In the genomic region with DNA sequence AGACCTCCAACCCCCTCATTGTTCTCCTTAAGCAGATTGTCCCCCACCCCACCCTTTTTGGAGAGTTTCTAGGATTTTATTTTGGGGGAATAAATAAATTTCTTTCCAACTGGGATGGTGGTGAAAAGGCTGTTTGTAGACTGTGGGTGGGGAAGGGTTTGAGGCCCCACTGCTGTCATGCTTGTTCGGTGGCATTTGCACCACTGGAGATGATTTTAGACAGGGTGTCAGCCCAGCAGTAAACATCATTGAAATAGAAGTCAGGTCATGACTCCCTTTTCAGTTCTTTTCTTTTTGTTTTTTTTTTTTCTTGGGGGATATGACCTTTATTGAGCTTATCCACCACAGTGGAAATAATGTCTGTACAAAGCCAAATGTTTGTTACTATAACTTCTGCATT, we compare ENCODE assay signal across 19 cellular contexts. TPM values are rescaled to one million over a fixed set of nuclear protein-coding genes. Genes with fewer than 3 reads are reported as not detected.
DNase-seq lines count a peak whose midpoint lies in the region; TF ChIP-seq lines count a peak whose summit lies in the region.
"Had no signal": no experiment of that assay in that cellular context is flagged by ENCODE, and none has a peak within 500 bp of the region (broad histone marks: within the 10 kb centered on the region; RNA-seq: fewer than 3 reads in every experiment).

No MANE protein-coding gene starts in this region.

- no peaks in the 10 kb centered on the region for H3K9me3 Mint-ChIP-seq in T-helper 2 cell treated with Interferon-gamma antibody and Interleukin-4, amounts not matched to agents 5 μg/mL and 100 μg/mL, for 36 hours

- no peak overlapping the region for H3K14ac ChIP-seq in neuronal stem cell (ENCODE audit: low read length)

- intact Hi-C loops in ascending aorta (cut with DNase I), result no loop called here

- H3K23ac ChIP-seq in neuronal stem cell (ENCODE audit: low read depth, low read length, poor library complexity), result no peak overlapping the region

- H3K9me3 ChIP-seq in KOPT-K1 (ENCODE audit: insufficient read depth, low read length, poor library complexity, severe bottlenecking), result no peaks in the 10 kb centered on the region
- H3K9me3 ChIP-seq in ectodermal cell (ENCODE audit: control insufficient read depth, low read length), result no peaks in the 10 kb centered on the region
- no peaks in the 10 kb centered on the region for H3K9me3 ChIP-seq in neuronal stem cell (replicated peaks in 1 of 2; ENCODE audit: control insufficient read depth in 2 of 2, insufficient read depth in 1 of 2, low read depth in 1 of 2, low read length in 2 of 2)
- no peaks in the 10 kb centered on the region for H3K9me3 ChIP-seq in ascending aorta
- H3K9me3 ChIP-seq: neutrophil, sigmoid colon had no signal

- 80 to 88% methylated on average over 1 of the region's 1 CpG for WGBS in ectodermal cell, 2 experiments
- no CpG with 5 or more reads among the region's 1 CpG for WGBS in neuronal stem cell (ENCODE audit: extremely low coverage in 2 of 2, insufficient read length in 2 of 2, insufficient replicate concordance in 1 of 2), 2 donors

- no peak overlapping the region for H3K18ac ChIP-seq in neuronal stem cell (ENCODE audit: low read length)

- no peak overlapping the region for H2AFZ ChIP-seq in neuronal stem cell (ENCODE audit: low read length)

- H3K4me3 ChIP-seq in ectodermal cell (ENCODE audit: insufficient read depth, low read depth, low read length) (no peak overlapping the region), neuronal stem cell (ENCODE audit: low read length in 2 of 2) (no peak overlapping the region), ascending aorta (no peak overlapping the region)
- H3K4me3 ChIP-seq: sigmoid colon had no signal

- H3K79me1 ChIP-seq in neuronal stem cell (ENCODE audit: low read depth, low read length), result peaks cover 8% of the 10 kb centered on the region

- no peak overlapping the region for H3K9ac ChIP-seq in neuronal stem cell (ENCODE audit: low read depth, low read length, poor library complexity)

- H3K36me3 ChIP-seq in KOPT-K1 (ENCODE audit: insufficient read depth, low read length) (peaks cover 10% of the 10 kb centered on the region; the same call in 1 of the 2 replicates), ectodermal cell (ENCODE audit: control insufficient read depth, insufficient read depth, low read length) (no peaks in the 10 kb centered on the region), neuronal stem cell (replicated peaks in 1 of 2; ENCODE audit: control insufficient read depth in 2 of 2, insufficient read depth in 2 of 2, low read length in 2 of 2) (peaks cover 0 to 7% of the 10 kb centered on the region in 2 donors), ascending aorta (peaks cover 0 to 4% of the 10 kb centered on the region in 2 donors)
- H3K36me3 ChIP-seq: sigmoid colon had no signal

- H3K27ac Mint-ChIP-seq in T-helper 2 cell treated with Interferon-gamma antibody and Interleukin-4, amounts not matched to agents 5 μg/mL and 100 μg/mL, for 36 hours, result peak overlapping the region; percentile 93

- peak overlapping the region; percentile 87 for H3K27ac ChIP-seq in KOPT-K1 (ENCODE audit: low read depth, low read length, poor library complexity, severe bottlenecking)
- peak overlapping the region; percentile 44 for H3K27ac ChIP-seq in ectodermal cell (ENCODE audit: insufficient read depth, low read depth, low read length, poor library complexity, severe bottlenecking)
- peak overlapping the region; percentile 38 for H3K27ac ChIP-seq in neuronal stem cell (replicated peaks; ENCODE audit: low read length)
- no peak overlapping the region for H3K27ac ChIP-seq in ascending aorta
- H3K27ac ChIP-seq: neutrophil, WERI-Rb-1 had no signal

- H3K27me3 ChIP-seq in ectodermal cell (ENCODE audit: control insufficient read depth, insufficient read depth, low read length, poor library complexity, severe bottlenecking), result no peaks in the 10 kb centered on the region
- no peaks in the 10 kb centered on the region for H3K27me3 ChIP-seq in neuronal stem cell (ENCODE audit: control insufficient read depth in 3 of 3, insufficient read depth in 3 of 3, low read depth in 1 of 3, low read length in 3 of 3)
- H3K27me3 ChIP-seq in ascending aorta, result no peaks in the 10 kb centered on the region
- H3K27me3 ChIP-seq: neutrophil, sigmoid colon had no signal

- H2BK15ac ChIP-seq in neuronal stem cell (ENCODE audit: low read length), result no peak overlapping the region

- no peak overlapping the region for H4K91ac ChIP-seq in neuronal stem cell (ENCODE audit: low read depth, low read length, poor library complexity)

- H4K8ac ChIP-seq in neuronal stem cell (ENCODE audit: low read depth, low read length), result no peak overlapping the region

- no peak for TF ChIP-seq CTCF in ascending aorta (IDR thresholded peaks at IDR 0.05)

- no peak overlapping the region for H2BK120ac ChIP-seq in neuronal stem cell (ENCODE audit: low read depth, low read length)

- no peak overlapping the region for H3K4me2 ChIP-seq in neuronal stem cell (ENCODE audit: insufficient read depth, low read length, poor library complexity, severe bottlenecking)

- peaks cover 24% of the 10 kb centered on the region for H3K36me3 Mint-ChIP-seq in T-helper 2 cell treated with Interferon-gamma antibody and Interleukin-4, amounts not matched to agents 5 μg/mL and 100 μg/mL, for 36 hours (ENCODE audit: low read depth)

- no peak for DNase-seq in T-helper 2 cell treated with Interferon-gamma antibody and Interleukin-4, amounts not matched to agents 5 μg/mL and 100 μg/mL, for 36 hours (ENCODE audit: low spot score)
- DNase-seq in T-helper 2 cell (no peak), neuronal stem cell (ENCODE audit: low spot score) (no peak), DMS153 treated with DMSO at 0.1 percent for 48 hours (lab: John Stamatoyannopoulos, UW; ENCODE audit: unreplicated experiment) (no peak), NCI-H1436 (lab: John Stamatoyannopoulos, UW) (no peak), ascending aorta (ENCODE audit: low spot score in 2 of 2) (no peak)
- DNase-seq: 8988T, COR-L47, GOT3, IMR-90, NCI-H1105, NCI-H446, sigmoid colon, WERI-Rb-1 had no signal

- H2BK12ac ChIP-seq in neuronal stem cell (ENCODE audit: low read length), result no peak overlapping the region

- H3K4me1 Mint-ChIP-seq in T-helper 2 cell treated with Interferon-gamma antibody and Interleukin-4, amounts not matched to agents 5 μg/mL and 100 μg/mL, for 36 hours (ENCODE audit: low read depth), result peaks cover 60% of the 10 kb centered on the region

- H3K4me1 ChIP-seq in ectodermal cell (ENCODE audit: control insufficient read depth, insufficient read depth, low read length) (peaks cover 18% of the 10 kb centered on the region), neuronal stem cell (ENCODE audit: control insufficient read depth in 2 of 2, insufficient read depth in 1 of 2, low read depth in 1 of 2, low read length in 2 of 2) (peaks cover 11 to 21% of the 10 kb centered on the region in 2 donors), ascending aorta (peaks cover 0 to 16% of the 10 kb centered on the region in 2 donors)

- no peak overlapping the region for H2AK5ac ChIP-seq in neuronal stem cell (ENCODE audit: low read depth, low read length)

- H3K27me3 Mint-ChIP-seq in T-helper 2 cell treated with Interferon-gamma antibody and Interleukin-4, amounts not matched to agents 5 μg/mL and 100 μg/mL, for 36 hours (ENCODE audit: low read depth), result no peaks in the 10 kb centered on the region

- peak overlapping the region; percentile 86 for H3K4me3 Mint-ChIP-seq in T-helper 2 cell treated with Interferon-gamma antibody and Interleukin-4, amounts not matched to agents 5 μg/mL and 100 μg/mL, for 36 hours

- H3K4ac ChIP-seq in neuronal stem cell (ENCODE audit: low read length), result no peak overlapping the region

- no peak overlapping the region for H2BK5ac ChIP-seq in neuronal stem cell (ENCODE audit: low read length)

RNA-seq across cellular contexts. Expression of a gene that starts 14.0 kb away (rescaled TPM):
- polyA plus RNA-seq in ectodermal cell (2013, experiment 1 of 4), result 93.3 TPM
- polyA plus RNA-seq in ectodermal cell (2013, experiment 2 of 4), result 94.3 TPM
- polyA plus RNA-seq in ectodermal cell (2013, experiment 3 of 4), result 83.0 TPM
- 92.2 TPM for polyA plus RNA-seq in ectodermal cell (2013, experiment 4 of 4)
- polyA plus RNA-seq in neuronal stem cell (2013, experiment 1 of 2), result 70.1 TPM
- 68.4 TPM for polyA plus RNA-seq in neuronal stem cell (2013, experiment 2 of 2)
- 67.8 TPM for total RNA-seq in ascending aorta

RNA-seq across cellular contexts. Expression of a gene that starts 43.5 kb away (rescaled TPM):
- polyA plus RNA-seq in ectodermal cell (2013, experiment 1 of 4), result not detected
- polyA plus RNA-seq in ectodermal cell (2013, experiment 2 of 4), result not detected
- polyA plus RNA-seq in ectodermal cell (2013, experiment 3 of 4), result not detected
- polyA plus RNA-seq in ectodermal cell (2013, experiment 4 of 4), result not detected
- not detected for polyA plus RNA-seq in neuronal stem cell (2013, experiment 1 of 2)
- polyA plus RNA-seq in neuronal stem cell (2013, experiment 2 of 2), result not detected
- not detected for total RNA-seq in ascending aorta
- total RNA-seq: cerebellum, epithelial cell of proximal tubule, IMR-90 had no signal
- polyA plus RNA-seq: IMR-90 had no signal

Comparison
In these comparisons a context has a peak if more than half of its experiments do, and no peak if none do; other contexts are left out.
1. H3K27ac ChIP-seq: peak in KOPT-K1 (single experiment), ectodermal cell (single experiment) and neuronal stem cell (single experiment); none in ascending aorta (0 of 2).